In the genomic region with DNA sequence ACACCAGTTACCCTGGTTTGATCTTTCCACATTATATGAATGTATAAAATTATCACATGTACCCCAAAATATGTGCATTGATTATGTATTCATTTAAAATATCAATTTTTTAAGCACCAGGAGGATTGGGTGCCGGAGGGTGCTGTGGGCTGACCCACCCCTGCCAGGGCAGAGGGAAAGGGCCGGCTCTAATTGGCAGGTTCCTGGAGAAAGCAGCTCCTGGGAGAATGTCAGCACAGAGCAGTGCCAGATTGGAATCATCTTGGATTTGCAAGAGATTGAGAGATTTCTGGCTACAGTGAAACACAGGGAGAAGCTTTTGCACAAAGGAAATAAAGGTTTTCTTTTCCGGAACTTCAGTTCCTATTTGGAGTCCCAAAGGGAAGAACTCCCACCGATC, we compare ENCODE assay signal across 16 cellular contexts.
DNase-seq lines count a peak whose midpoint lies in the region; ATAC-seq, FAIRE-seq and TF ChIP-seq lines count a peak whose summit lies in the region.
"Had no signal": no experiment of that assay in that cellular context is flagged by ENCODE, and none has a peak within 500 bp of the region (broad histone marks: within the 10 kb centered on the region; RNA-seq: fewer than 3 reads in every experiment).

No MANE protein-coding gene starts in this region.

- ATAC-seq in PC-3, result no peak
- ATAC-seq: CD8-positive, alpha-beta T cell had no signal

- H4K20me1 ChIP-seq in BLaER1 treated with 17β-estradiol and CSF1 and Interleukin-3, amounts not matched to agents 10 nM and 100 nM, result peaks cover 0 to 36% (median 0%) of the 10 kb centered on the region in 11 experiments; a peak in 4 of 22 replicates
- H4K20me1 ChIP-seq in PC-3 (ENCODE audit: low read length), result no peaks in the 10 kb centered on the region

- no peaks in the 10 kb centered on the region for H3K36me3 ChIP-seq in BLaER1 treated with 17β-estradiol and CSF1 and Interleukin-3, amounts not matched to agents 10 nM and 100 nM
- no peaks in the 10 kb centered on the region for H3K36me3 ChIP-seq in PC-3 (ENCODE audit: low read depth, low read length)

- H3K79me2 ChIP-seq in PC-3 (ENCODE audit: low read length), result no peaks in the 10 kb centered on the region

- no peak overlapping the region for H3K4me3 ChIP-seq in BLaER1 treated with 17β-estradiol and CSF1 and Interleukin-3, amounts not matched to agents 10 nM and 100 nM
- no peak overlapping the region for H3K4me3 ChIP-seq in PC-3 (ENCODE audit: low read length)

- intact Hi-C loops in posterior vena cava (cut with DNase I) (no loop called here), PC-3 (cut with micrococcal nuclease) (no loop called here)

- H3K27ac ChIP-seq in BLaER1 treated with 17β-estradiol and CSF1 and Interleukin-3, amounts not matched to agents 10 nM and 100 nM, result no peak overlapping the region
- H3K27ac ChIP-seq in PC-3 (ENCODE audit: low read length), result no peak overlapping the region

- no peaks in the 10 kb centered on the region for H3K9me3 ChIP-seq in BLaER1 treated with 17β-estradiol and CSF1 and Interleukin-3, amounts not matched to agents 10 nM and 100 nM (replicated peaks in 1 of 11)
- H3K9me3 ChIP-seq in PC-3 (ENCODE audit: low read length), result no peaks in the 10 kb centered on the region

- CTCF ChIA-PET in PC-3 (lab: Charles Lee), result no interaction called here

- H3K9me2 ChIP-seq in PC-3 (replicated peaks; ENCODE audit: low read length), result no peaks in the 10 kb centered on the region

- no peak for TF ChIP-seq POLR2A in GM12892 (IDR thresholded peaks at IDR 0.05; ENCODE audit: low read depth, low read length)

- peak; percentile 13 for DNase-seq in ecto neural progenitor cell (ENCODE audit: low spot score)
- peak; percentile 30 for DNase-seq in posterior vena cava (ENCODE audit: low spot score)
- peak; percentile 27 for DNase-seq in ureter (ENCODE audit: low spot score)
- DNase-seq in germinal center (ENCODE audit: low spot score), result no peak
- DNase-seq in GM12892 (ENCODE audit: insufficient read length), result no peak
- DNase-seq in PC-3, result no peak
- DNase-seq: ACHN, AML-193, Calu3, DMS79 treated with DMSO at 0.1 percent for 48 hours, GF-D8, H9 had no signal

- H3K4me2 ChIP-seq in BLaER1 treated with 17β-estradiol and CSF1 and Interleukin-3, amounts not matched to agents 10 nM and 100 nM, result peak overlapping the region in 10 of 11 experiments; percentile 46 to 88 (median 74); a peak in 17 of 22 replicates
- no peak overlapping the region for H3K4me2 ChIP-seq in PC-3 (ENCODE audit: low read length)

- POLR2A ChIA-PET in PC-3 (lab: Charles Lee; ENCODE audit: unreplicated experiment), result no interaction called here

- peaks cover 0 to 75% (median 0%) of the 10 kb centered on the region in 11 experiments; a peak in 7 of 22 replicates for H3K27me3 ChIP-seq in BLaER1 treated with 17β-estradiol and CSF1 and Interleukin-3, amounts not matched to agents 10 nM and 100 nM
- no peaks in the 10 kb centered on the region for H3K27me3 ChIP-seq in PC-3 (ENCODE audit: low read length)

- peaks cover 9 to 72% (median 63%) of the 10 kb centered on the region in 10 experiments; a peak in 19 of 20 replicates for H3K4me1 ChIP-seq in BLaER1 treated with 17β-estradiol and CSF1 and Interleukin-3, amounts not matched to agents 10 nM and 100 nM
- H3K4me1 ChIP-seq in PC-3 (ENCODE audit: insufficient read depth, low read length), result no peaks in the 10 kb centered on the region

- FAIRE-seq in GM12892 (lab: Jason Lieb, UNC), result no peak
- FAIRE-seq: A204.1, H1 had no signal

- TF ChIP-seq CTCF in PC-3 (conservative IDR thresholded peaks at IDR 0.05; ENCODE audit: low read depth, low read length), result no peak

- no peak overlapping the region for H2AFZ ChIP-seq in PC-3 (ENCODE audit: low read length)

- H3F3A ChIP-seq in PC-3 (ENCODE audit: low read length, unreplicated experiment), result no peaks in the 10 kb centered on the region

- no TSS peak for BruUV-seq in PC-3 (replicated peaks; lab: Mats Ljungman, UMichigan)

- H3K9ac ChIP-seq in BLaER1 treated with 17β-estradiol and CSF1 and Interleukin-3, amounts not matched to agents 10 nM and 100 nM, result no peak overlapping the region
- no peak overlapping the region for H3K9ac ChIP-seq in PC-3 (ENCODE audit: low read length)

Comparison
In these comparisons a context has a peak if more than half of its experiments do, and no peak if none do; other contexts are left out.
1. DNase-seq: peak in ecto neural progenitor cell (single experiment), posterior vena cava (single experiment) and ureter (single experiment); none in germinal center (single experiment), GM12892 (single experiment) and PC-3 (single experiment).